1 cellular context compared by ENCODE assay signal in genomic region chr7:30908681-30909080, GRCh38.
TF ChIP-seq lines count a peak whose summit lies in the region.

No MANE protein-coding gene starts in this region.

TF ChIP-seq in H1, 55 proteins besides CTCF, POLR2A, EP300 and RAD21 (continued from another document):
- TF ChIP-seq E2F6 (IDR thresholded peaks at IDR 0.05), result peak; percentile 94
- TF ChIP-seq ATF3 (IDR thresholded peaks at IDR 0.05; ENCODE audit: insufficient read depth, low read depth, low read length), result peak; percentile 37; the same call in 1 of the 2 replicates
- TF ChIP-seq BRCA1 (IDR thresholded peaks at IDR 0.05; ENCODE audit: low read depth, low read length), result no peak
- TF ChIP-seq GTF2F1 (IDR thresholded peaks at IDR 0.05; ENCODE audit: borderline replicate concordance, low read depth, low read length), result no peak
- TF ChIP-seq USF2 (IDR thresholded peaks at IDR 0.05; ENCODE audit: low read length), result peak; percentile 78
- TF ChIP-seq ASH2L (IDR thresholded peaks at IDR 0.05; ENCODE audit: low read length), result no peak
- peak; percentile 93 for TF ChIP-seq TEAD4 (IDR thresholded peaks at IDR 0.05; ENCODE audit: low read depth, low read length)
